8 cellular contexts compared by ENCODE assay signal in genomic region chr17:81859906-81860755, GRCh38. TPM values are rescaled to one million over a fixed set of nuclear protein-coding genes. Genes with fewer than 3 reads are reported as not detected.
DNase-seq lines count a peak whose midpoint lies in the region; ATAC-seq, FAIRE-seq and TF ChIP-seq lines count a peak whose summit lies in the region.

P4HB (minus strand) TSS chr17:81860535; CDS start chr17:81860471, 64 bp downstream.

- 0% methylated on average over 48 to 95 of the region's 95 CpGs for WGBS in pancreas, 2 donors

- H3K9me3 ChIP-seq in pancreas: no peaks in the 10 kb centered on the region

- ATAC-seq in GM18519 (IDR thresholded peaks at IDR 0.05; ENCODE audit: low FRiP score, unreplicated experiment) (peak; percentile 59), HG03039 (IDR thresholded peaks at IDR 0.05; ENCODE audit: unreplicated experiment) (peak; percentile 5), foreskin keratinocyte (no peak), pancreas (peak in 2 of 4 donors; percentile 60 to 73), HG02610 (IDR thresholded peaks at IDR 0.05; ENCODE audit: unreplicated experiment) (no peak)

- peak; percentile 82 to 98 (median 92) for DNase-seq in activated CD8-positive, alpha-beta memory T cell treated with anti-CD3 and anti-CD28 coated beads for 48 hours (ENCODE audit: low read depth in 2 of 3, low spot score in 2 of 3)
- DNase-seq in foreskin keratinocyte: no peak
- peak in 5 of 6 donors; percentile 35 to 99 (median 96) for DNase-seq in pancreas
- no peak for DNase-seq in NCI-H446 treated with DMSO at 0.1 percent for 48 hours (lab: John Stamatoyannopoulos, UW)
- no peak for DNase-seq in NK-92 (lab: John Stamatoyannopoulos, UW; ENCODE audit: unreplicated experiment)

- intact Hi-C loops in pancreas (cut with DNase I): no loop called here

- peak within 1 kb of the TSS; percentile 90 to 99 (median 98) for H3K4me3 ChIP-seq in pancreas

- FAIRE-seq in pancreas (lab: Jason Lieb, UNC): no peak

- H3K4me1 ChIP-seq in foreskin keratinocyte (peaks cover 4% of the 10 kb centered on the region), pancreas (peaks cover 6 to 42% (median 21%) of the 10 kb centered on the region in 3 donors)

- peaks cover 0 to 19% (median 15%) of the 10 kb centered on the region in 3 donors for H3K36me3 ChIP-seq in pancreas

- H3K27ac ChIP-seq in foreskin keratinocyte (peak within 1 kb of the TSS; percentile 75), pancreas (peak within 1 kb of the TSS; percentile 95 to 98 (median 96))

- H3K27me3 ChIP-seq in foreskin keratinocyte (no peaks in the 10 kb centered on the region), pancreas (no peaks in the 10 kb centered on the region)

- TF ChIP-seq CTCF in foreskin keratinocyte (conservative IDR thresholded peaks at IDR 0.05): no peak
- no peak for TF ChIP-seq CTCF in pancreas (IDR thresholded peaks at IDR 0.05)

RNA-seq across cellular contexts. Expression of gene P4HB, which starts in this region (rescaled TPM):
- 617 and 692 TPM in 2 replicates for total RNA-seq in foreskin keratinocyte
- polyA plus RNA-seq in foreskin keratinocyte: 632 and 778 TPM in 2 replicates
- 1,000 to 10,000 TPM; 1,057 to 2,130 (median 1,556) TPM for total RNA-seq in pancreas
- 1,000 to 10,000 TPM in 1 of 2 donors, 100 to 1,000 TPM in 1; 876 to 1,399 TPM for polyA plus RNA-seq in pancreas

Comparison
In these comparisons a context has a peak if more than half of its experiments do, and no peak if none do; other contexts are left out.
1. ATAC-seq: peak in GM18519 (single experiment) and HG03039 (single experiment); none in foreskin keratinocyte (single experiment) and HG02610 (single experiment).
2. DNase-seq: peak in activated CD8-positive, alpha-beta memory T cell treated with anti-CD3 and anti-CD28 coated beads for 48 hours (3 of 3) and pancreas (5 of 6); none in foreskin keratinocyte (0 of 2), NCI-H446 treated with DMSO at 0.1 percent for 48 hours (single experiment) and NK-92 (single experiment).